ENCODE assay signal across 15 cellular contexts in genomic region chr3:64863811-64864210, GRCh38.
"Had no signal": no experiment of that assay in that cellular context is flagged by ENCODE, and none has a peak within 500 bp of the region (broad histone marks: within the 10 kb centered on the region; RNA-seq: fewer than 3 reads in every experiment).

No MANE protein-coding gene starts in this region.

- H3K4me3 Mint-ChIP-seq: activated CD4-positive, alpha-beta T cell treated with anti-CD3 and anti-CD28 coated beads, Interleukin-2, amount 10 ng/mL, durations not matched to agents 7 days and 5 days; activated CD8-positive, alpha-beta memory T cell treated with anti-CD3 and anti-CD28 coated beads, Interleukin-2, amount 10 ng/mL, durations not matched to agents 7 days and 5 days; activated CD8-positive, alpha-beta T cell treated with anti-CD3 and anti-CD28 coated beads for 36 hours; activated naive CD4-positive, alpha-beta T cell treated with anti-CD3 and anti-CD28 coated beads, Interleukin-2, amount 10 ng/mL, durations not matched to agents 7 days and 5 days; memory B cell; naive B cell had no signal

- H3K9me3 Mint-ChIP-seq: activated CD4-positive, alpha-beta T cell treated with anti-CD3 and anti-CD28 coated beads, Interleukin-2, amount 10 ng/mL, durations not matched to agents 7 days and 5 days; memory B cell had no signal

- H3K27ac Mint-ChIP-seq: activated CD4-positive, alpha-beta T cell treated with anti-CD3 and anti-CD28 coated beads, Interleukin-2, amount 10 ng/mL, durations not matched to agents 7 days and 5 days; activated CD8-positive, alpha-beta memory T cell treated with anti-CD3 and anti-CD28 coated beads, Interleukin-2, amount 10 ng/mL, durations not matched to agents 7 days and 5 days; activated CD8-positive, alpha-beta T cell treated with anti-CD3 and anti-CD28 coated beads for 36 hours; activated naive CD4-positive, alpha-beta T cell treated with anti-CD3 and anti-CD28 coated beads, Interleukin-2, amount 10 ng/mL, durations not matched to agents 7 days and 5 days; memory B cell; naive B cell had no signal

- DNase-seq: activated CD4-positive, alpha-beta T cell treated with anti-CD3 and anti-CD28 coated beads, Interleukin-2, amount 10 ng/mL, durations not matched to agents 7 days and 5 days; activated CD8-positive, alpha-beta memory T cell treated with anti-CD3 and anti-CD28 coated beads, Interleukin-2, amount 10 ng/mL, durations not matched to agents 7 days and 5 days; activated CD8-positive, alpha-beta T cell treated with anti-CD3 and anti-CD28 coated beads for 36 hours; activated effector memory CD4-positive, alpha-beta T cell treated with anti-CD3 and anti-CD28 coated beads, Interleukin-2, amount 50 U/mL, for 16 hours; activated naive CD4-positive, alpha-beta T cell treated with anti-CD3 and anti-CD28 coated beads, Interleukin-2, amount 10 ng/mL, durations not matched to agents 7 days and 5 days; activated T-cell treated with anti-CD3 and anti-CD28 coated beads for 4 hours; effector CD8-positive, alpha-beta T cell; gastrocnemius medialis; naive B cell; stimulated activated CD4-positive, alpha-beta T cell treated with anti-CD3 and anti-CD28 coated beads, Interleukin-4, amount 100 ng/mL, for 24 hours; stimulated activated naive CD8-positive, alpha-beta T cell treated with anti-CD3 and anti-CD28 coated beads, Interleukin-15, Interleukin-2, amounts not matched to agents 100 U/mL and 50 U/mL, for 24 hours; thyroid gland; upper lobe of right lung had no signal

- ATAC-seq: activated CD4-positive, CD25-positive, alpha-beta regulatory T cell treated with anti-CD3 and anti-CD28 coated beads, Interleukin-2, amount 50 U/mL, for 24 hours; activated CD8-positive, alpha-beta memory T cell treated with anti-CD3 and anti-CD28 coated beads, Interleukin-2, amount 10 ng/mL, durations not matched to agents 7 days and 5 days; activated CD8-positive, alpha-beta T cell treated with anti-CD3 and anti-CD28 coated beads for 36 hours; gastrocnemius medialis; stimulated activated naive CD8-positive, alpha-beta T cell treated with anti-CD3 and anti-CD28 coated beads, Interleukin-15, Interleukin-2, amounts not matched to agents 100 U/mL and 50 U/mL, for 24 hours; upper lobe of right lung had no signal

- H3K36me3 Mint-ChIP-seq: activated CD8-positive, alpha-beta memory T cell treated with anti-CD3 and anti-CD28 coated beads, Interleukin-2, amount 10 ng/mL, durations not matched to agents 7 days and 5 days; activated naive CD4-positive, alpha-beta T cell treated with anti-CD3 and anti-CD28 coated beads, Interleukin-2, amount 10 ng/mL, durations not matched to agents 7 days and 5 days; memory B cell; naive B cell had no signal

- H3K4me1 Mint-ChIP-seq: activated CD4-positive, alpha-beta T cell treated with anti-CD3 and anti-CD28 coated beads, Interleukin-2, amount 10 ng/mL, durations not matched to agents 7 days and 5 days; activated CD8-positive, alpha-beta memory T cell treated with anti-CD3 and anti-CD28 coated beads, Interleukin-2, amount 10 ng/mL, durations not matched to agents 7 days and 5 days; activated naive CD4-positive, alpha-beta T cell treated with anti-CD3 and anti-CD28 coated beads, Interleukin-2, amount 10 ng/mL, durations not matched to agents 7 days and 5 days; memory B cell; naive B cell had no signal

- H3K27me3 Mint-ChIP-seq: activated CD4-positive, alpha-beta T cell treated with anti-CD3 and anti-CD28 coated beads, Interleukin-2, amount 10 ng/mL, durations not matched to agents 7 days and 5 days; activated CD8-positive, alpha-beta memory T cell treated with anti-CD3 and anti-CD28 coated beads, Interleukin-2, amount 10 ng/mL, durations not matched to agents 7 days and 5 days; activated CD8-positive, alpha-beta T cell treated with anti-CD3 and anti-CD28 coated beads for 36 hours; activated naive CD4-positive, alpha-beta T cell treated with anti-CD3 and anti-CD28 coated beads, Interleukin-2, amount 10 ng/mL, durations not matched to agents 7 days and 5 days; memory B cell; naive B cell had no signal
